ENCODE assay signal across 28 cellular contexts in genomic region chr2:224655006-224655537, GRCh38.
"Had no signal": no experiment of that assay in that cellular context is flagged by ENCODE, and none has a peak within 500 bp of the region (broad histone marks: within the 10 kb centered on the region; RNA-seq: fewer than 3 reads in every experiment).

No MANE protein-coding gene starts in this region.

- DNase-seq: cerebellar nuclear complex; colonic mucosa; cortex of kidney; effector CD8-positive, alpha-beta T cell; effector memory CD8-positive, alpha-beta T cell; endodermal cell; erythroblast; esophagus squamous epithelium; foreskin fibroblast; foreskin melanocyte; gastrocnemius medialis; heart left ventricle; hypothalamus; immature natural killer cell; islet precursor cell; kidney; kidney glomerular epithelial cell; left colon; left ventricle myocardium superior; lower lobe of right lung; mesenchymal stem cell; mucosa of descending colon had no signal

- H3K4me3 Mint-ChIP-seq: dendritic cell treated with granulocyte-macrophage colony-stimulating factor and Interleukin-4, amounts not matched to agents 40 ng/mL and 50 ng/mL, for 4 days; effector memory CD8-positive, alpha-beta T cell; endodermal cell; immature natural killer cell; mesothelial cell of epicardium had no signal

- H3K36me3 Mint-ChIP-seq: immature natural killer cell had no signal

- ATAC-seq: effector memory CD8-positive, alpha-beta T cell; esophagus mucosa; gastrocnemius medialis; heart left ventricle; left colon; left lobe of liver; left ventricle myocardium superior; mucosa of descending colon had no signal

- H3K27me3 Mint-ChIP-seq: dendritic cell treated with granulocyte-macrophage colony-stimulating factor and Interleukin-4, amounts not matched to agents 40 ng/mL and 50 ng/mL, for 4 days had no signal

- H3K27ac ChIP-seq: colonic mucosa, epithelial cell of prostate, esophagus squamous epithelium, gastrocnemius medialis, heart left ventricle, hepatocyte, lower lobe of right lung had no signal

- H3K27me3 ChIP-seq: colonic mucosa, esophagus squamous epithelium, gastrocnemius medialis, hepatocyte had no signal

- H3K4me1 Mint-ChIP-seq: endodermal cell, immature natural killer cell, mesothelial cell of epicardium had no signal

- H3K9me3 ChIP-seq: colonic mucosa, esophagus squamous epithelium, gastrocnemius medialis, lower lobe of right lung, mucosa of descending colon had no signal

- H3K9me3 Mint-ChIP-seq: dendritic cell treated with granulocyte-macrophage colony-stimulating factor and Interleukin-4, amounts not matched to agents 40 ng/mL and 50 ng/mL, for 4 days; effector memory CD8-positive, alpha-beta T cell; immature natural killer cell had no signal

- H3K27ac Mint-ChIP-seq: dendritic cell treated with granulocyte-macrophage colony-stimulating factor and Interleukin-4, amounts not matched to agents 40 ng/mL and 50 ng/mL, for 4 days; effector memory CD8-positive, alpha-beta T cell; endodermal cell; immature natural killer cell; mesothelial cell of epicardium had no signal

- H3K36me3 ChIP-seq: colonic mucosa, esophagus squamous epithelium, gastrocnemius medialis, heart left ventricle, lower lobe of right lung had no signal

- H3K4me1 ChIP-seq: colonic mucosa, esophagus squamous epithelium, gastrocnemius medialis, lower lobe of right lung had no signal

- H3K4me3 ChIP-seq: colonic mucosa, esophagus squamous epithelium, gastrocnemius medialis, heart left ventricle, hepatocyte, lower lobe of right lung, mucosa of descending colon had no signal
